17 cellular contexts compared by ENCODE assay signal in the genomic region with DNA sequence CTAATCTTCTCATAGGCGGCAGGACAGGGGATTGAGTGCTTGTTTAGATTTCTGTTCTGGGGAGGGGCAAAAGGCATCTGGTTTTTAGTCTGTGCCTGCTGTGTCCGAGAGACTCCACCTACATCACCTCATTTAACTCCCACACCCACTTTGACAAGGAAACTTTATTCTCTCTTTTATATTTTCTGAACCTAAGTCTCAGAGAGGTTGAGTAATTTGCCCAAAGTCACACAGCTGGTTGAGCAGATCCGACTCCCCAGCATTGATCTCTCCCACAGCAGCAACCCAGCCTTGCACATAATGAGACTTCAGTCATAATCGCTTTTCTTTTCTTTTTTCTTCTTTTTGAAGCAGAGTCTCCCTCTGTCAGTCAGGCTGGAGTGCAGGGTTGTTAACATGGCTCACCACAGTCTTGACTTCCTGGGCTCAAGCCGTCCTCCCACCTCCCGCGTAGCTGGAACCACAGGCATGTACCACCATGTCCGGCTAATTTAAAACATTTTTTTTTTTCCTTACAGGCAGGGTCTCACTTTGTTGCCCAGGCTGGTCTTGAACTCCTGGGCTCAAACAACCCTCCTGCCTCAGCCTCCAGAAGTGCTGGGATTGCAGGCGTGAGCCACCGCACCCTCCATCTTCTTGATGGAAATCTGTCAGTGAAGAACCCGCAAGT. TPM values are rescaled to one million over a fixed set of nuclear protein-coding genes. Genes with fewer than 3 reads are reported as not detected.
DNase-seq lines count a peak whose midpoint lies in the region; ATAC-seq and TF ChIP-seq lines count a peak whose summit lies in the region.
"Had no signal": no experiment of that assay in that cellular context is flagged by ENCODE, and none has a peak within 500 bp of the region (broad histone marks: within the 10 kb centered on the region; RNA-seq: fewer than 3 reads in every experiment).

No MANE protein-coding gene starts in this region.

- H2AFZ ChIP-seq in smooth muscle cell (ENCODE audit: low read depth): peak overlapping the region; percentile 16
- H2AFZ ChIP-seq: PC-9 had no signal

- ATAC-seq in SK-N-SH treated with all-trans-retinoic acid at 6 μM for 48 hours (peak; percentile 53), GM18517 (IDR thresholded peaks at IDR 0.05; ENCODE audit: unreplicated experiment) (no peak)
- ATAC-seq: left ventricle myocardium superior, WTC11 had no signal

- peak overlapping the region; percentile 78 for H3K4me2 ChIP-seq in smooth muscle cell
- H3K4me2 ChIP-seq: PC-9 had no signal

- H3K4me1 ChIP-seq in smooth muscle cell (ENCODE audit: low read depth): peaks cover 8% of the 10 kb centered on the region

- WGBS in smooth muscle cell (ENCODE audit: low lambda C conversion rate): 52% methylated on average over 11 of the region's 11 CpGs

- no peaks in the 10 kb centered on the region for H3K9me3 ChIP-seq in smooth muscle cell (replicated peaks; ENCODE audit: low read depth)
- H3K9me3 ChIP-seq: esophagus squamous epithelium had no signal

- TF ChIP-seq CTCF in smooth muscle cell (IDR thresholded peaks at IDR 0.05; ENCODE audit: borderline replicate concordance, insufficient read depth, poor library complexity, severe bottlenecking): no peak
- TF ChIP-seq CTCF in GM13976 (IDR thresholded peaks at IDR 0.05; ENCODE audit: borderline replicate concordance, control extremely low read depth, extremely low read depth, insufficient read depth, missing control alignments): no peak

- H3K9ac ChIP-seq in smooth muscle cell (ENCODE audit: low read depth): no peak overlapping the region

- no peaks in the 10 kb centered on the region for H4K20me1 ChIP-seq in smooth muscle cell (ENCODE audit: low read depth)

- H3K79me2 ChIP-seq in smooth muscle cell (ENCODE audit: low read depth): no peaks in the 10 kb centered on the region

- in situ Hi-C loops in GM13976 (cut with MboI; ENCODE audit: low sequenced_read_pairs, unreplicated experiment): no loop called here

- no peaks in the 10 kb centered on the region for H3K36me3 ChIP-seq in smooth muscle cell (ENCODE audit: low read depth)
- H3K36me3 ChIP-seq: esophagus squamous epithelium had no signal

- H3K27me3 ChIP-seq in smooth muscle cell (ENCODE audit: low read depth): no peaks in the 10 kb centered on the region

- peak; percentile 5 for DNase-seq in NCI-H82 (lab: John Stamatoyannopoulos, UW)
- DNase-seq in NCI-H82 treated with DMSO at 0.1 percent for 48 hours (lab: John Stamatoyannopoulos, UW; ENCODE audit: unreplicated experiment): no peak
- DNase-seq in fibroblast of gingiva (ENCODE audit: low read depth): peak; percentile 57
- no peak for DNase-seq in smooth muscle cell (lab: John Stamatoyannopoulos, UW; ENCODE audit: unreplicated experiment)
- DNase-seq in iPS-NIHi11 (ENCODE audit: low spot score): no peak
- DNase-seq in GM13976 (ENCODE audit: low spot score): no peak
- DNase-seq: activated CD8-positive, alpha-beta memory T cell treated with anti-CD3 and anti-CD28 coated beads for 24 hours; dermis blood vessel endothelial cell; esophagus squamous epithelium; left ventricle myocardium superior; NCI-H146; NCI-H510A; PC-9; stimulated activated naive CD4-positive, alpha-beta T cell had no signal

- H3F3A ChIP-seq in smooth muscle cell (ENCODE audit: low read depth): no peaks in the 10 kb centered on the region

- no peak overlapping the region for H3K4me3 ChIP-seq in smooth muscle cell
- H3K4me3 ChIP-seq: esophagus squamous epithelium, PC-9 had no signal

- peak overlapping the region; percentile 66 for H3K27ac ChIP-seq in smooth muscle cell (ENCODE audit: low read depth)
- H3K27ac ChIP-seq: PC-9 had no signal

TF ChIP-seq in SK-N-SH treated with all-trans-retinoic acid at 6 μM for 48 hours, 23 proteins besides CTCF, POLR2A, EP300 and RAD21:
- TF ChIP-seq ZFP3 (CRISPR knock-in tag; IDR thresholded peaks at IDR 0.05) (no peak), ZNF8 (CRISPR knock-in tag; IDR thresholded peaks at IDR 0.05) (no peak), TOX (CRISPR knock-in tag; IDR thresholded peaks at IDR 0.05; ENCODE audit: borderline replicate concordance) (no peak), PPARA (CRISPR knock-in tag; IDR thresholded peaks at IDR 0.05; ENCODE audit: borderline replicate concordance) (no peak), ZNF565 (CRISPR knock-in tag; conservative IDR thresholded peaks at IDR 0.05; ENCODE audit: low read depth) (no peak), ESRRG (CRISPR knock-in tag; IDR thresholded peaks at IDR 0.05) (no peak), BACH2 (CRISPR knock-in tag; IDR thresholded peaks at IDR 0.05; ENCODE audit: borderline replicate concordance) (no peak), TCF4 (CRISPR knock-in tag; IDR thresholded peaks at IDR 0.05; ENCODE audit: borderline replicate concordance) (no peak), RARB (CRISPR knock-in tag; IDR thresholded peaks at IDR 0.05) (no peak), ZC3H10 (CRISPR knock-in tag; IDR thresholded peaks at IDR 0.05) (no peak), SNAI2 (CRISPR knock-in tag; IDR thresholded peaks at IDR 0.05) (no peak)
- TF ChIP-seq, protein P1, sequence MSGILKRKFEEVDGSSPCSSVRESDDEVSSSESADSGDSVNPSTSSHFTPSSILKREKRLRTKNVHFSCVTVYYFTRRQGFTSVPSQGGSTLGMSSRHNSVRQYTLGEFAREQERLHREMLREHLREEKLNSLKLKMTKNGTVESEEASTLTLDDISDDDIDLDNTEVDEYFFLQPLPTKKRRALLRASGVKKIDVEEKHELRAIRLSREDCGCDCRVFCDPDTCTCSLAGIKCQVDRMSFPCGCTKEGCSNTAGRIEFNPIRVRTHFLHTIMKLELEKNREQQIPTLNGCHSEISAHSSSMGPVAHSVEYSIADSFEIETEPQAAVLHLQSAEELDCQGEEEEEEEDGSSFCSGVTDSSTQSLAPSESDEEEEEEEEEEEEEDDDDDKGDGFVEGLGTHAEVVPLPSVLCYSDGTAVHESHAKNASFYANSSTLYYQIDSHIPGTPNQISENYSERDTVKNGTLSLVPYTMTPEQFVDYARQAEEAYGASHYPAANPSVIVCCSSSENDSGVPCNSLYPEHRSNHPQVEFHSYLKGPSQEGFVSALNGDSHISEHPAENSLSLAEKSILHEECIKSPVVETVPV (CRISPR knock-in tag; IDR thresholded peaks at IDR 0.05): no peak
- TF ChIP-seq, protein P2, sequence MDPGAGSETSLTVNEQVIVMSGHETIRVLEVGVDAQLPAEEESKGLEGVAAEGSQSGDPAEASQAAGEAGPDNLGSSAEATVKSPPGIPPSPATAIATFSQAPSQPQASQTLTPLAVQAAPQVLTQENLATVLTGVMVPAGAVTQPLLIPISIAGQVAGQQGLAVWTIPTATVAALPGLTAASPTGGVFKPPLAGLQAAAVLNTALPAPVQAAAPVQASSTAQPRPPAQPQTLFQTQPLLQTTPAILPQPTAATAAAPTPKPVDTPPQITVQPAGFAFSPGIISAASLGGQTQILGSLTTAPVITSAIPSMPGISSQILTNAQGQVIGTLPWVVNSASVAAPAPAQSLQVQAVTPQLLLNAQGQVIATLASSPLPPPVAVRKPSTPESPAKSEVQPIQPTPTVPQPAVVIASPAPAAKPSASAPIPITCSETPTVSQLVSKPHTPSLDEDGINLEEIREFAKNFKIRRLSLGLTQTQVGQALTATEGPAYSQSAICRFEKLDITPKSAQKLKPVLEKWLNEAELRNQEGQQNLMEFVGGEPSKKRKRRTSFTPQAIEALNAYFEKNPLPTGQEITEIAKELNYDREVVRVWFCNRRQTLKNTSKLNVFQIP (CRISPR knock-in tag; IDR thresholded peaks at IDR 0.05; ENCODE audit: borderline replicate concordance, low read depth): no peak

RNA-seq across cellular contexts. Expression of a gene that starts 36.5 kb away (rescaled TPM):
- total RNA-seq in smooth muscle cell: 2.2 TPM in 2 replicates
- polyA plus RNA-seq in smooth muscle cell: 1.1 and 1.2 TPM in 2 replicates

Comparison
In these comparisons a context has a peak if more than half of its experiments do, and no peak if none do; other contexts are left out.
1. DNase-seq: peak in NCI-H82 (single experiment) and fibroblast of gingiva (single experiment); none in NCI-H82 treated with DMSO at 0.1 percent for 48 hours (single experiment), smooth muscle cell (single experiment), iPS-NIHi11 (single experiment) and GM13976 (single experiment).